Comparison of ENCODE assay signal across 25 cellular contexts in genomic region chr1:108960719-108961118, GRCh38.
"Had no signal": no experiment of that assay in that cellular context is flagged by ENCODE, and none has a peak within 500 bp of the region (broad histone marks: within the 10 kb centered on the region; RNA-seq: fewer than 3 reads in every experiment).

No MANE protein-coding gene starts in this region.

- H3K27ac Mint-ChIP-seq: activated CD4-positive, alpha-beta T cell treated with anti-CD3 and anti-CD28 coated beads, Interleukin-2, amount 10 ng/mL, durations not matched to agents 7 days and 5 days; activated CD8-positive, alpha-beta memory T cell treated with anti-CD3 and anti-CD28 coated beads, Interleukin-2, amount 10 ng/mL, durations not matched to agents 7 days and 5 days; activated CD8-positive, alpha-beta T cell treated with anti-CD3 and anti-CD28 coated beads for 36 hours; activated T-helper 1 cell treated with anti-CD3 and anti-CD28 coated beads, Interleukin-12 subunit alpha, Interleukin-12 subunit beta, Interleukin-2, Interleukin-4 antibody, amounts not matched to agents 30 ng/mL and 10 ng/mL and 1 ng/mL, durations not matched to agents 14 hours and 24 hours and 36 hours; stimulated activated naive CD8-positive, alpha-beta T cell treated with anti-CD3 and anti-CD28 coated beads, Interleukin-15, Interleukin-2, amounts not matched to agents 100 ng/mL and 50 ng/mL, for 24 hours; T-helper 1 cell treated with Interleukin-12 subunit alpha and Interleukin-12 subunit beta and Interleukin-4 antibody, amounts not matched to agents 30 μg/mL and 1 μg/mL, for 36 hours had no signal

- H3K9me3 Mint-ChIP-seq: activated CD8-positive, alpha-beta T cell treated with anti-CD3 and anti-CD28 coated beads for 36 hours; activated T-helper 1 cell treated with anti-CD3 and anti-CD28 coated beads, Interleukin-12 subunit alpha, Interleukin-12 subunit beta, Interleukin-2, Interleukin-4 antibody, amounts not matched to agents 30 ng/mL and 10 ng/mL and 1 ng/mL, durations not matched to agents 14 hours and 24 hours and 36 hours; naive B cell; stimulated activated naive CD8-positive, alpha-beta T cell treated with anti-CD3 and anti-CD28 coated beads, Interleukin-15, Interleukin-2, amounts not matched to agents 100 ng/mL and 50 ng/mL, for 24 hours had no signal

- H3K4me3 ChIP-seq: pancreas, tibial artery had no signal

- H3K4me1 ChIP-seq: foreskin keratinocyte had no signal

- H3K27me3 ChIP-seq: brain microvascular endothelial cell, foreskin keratinocyte, pancreas, tibial artery had no signal

- FAIRE-seq: kidney, pancreas, urothelium cell line had no signal

- H3K9me3 ChIP-seq: lower lobe of right lung, pancreas, tibial artery had no signal

- ATAC-seq: activated CD8-positive, alpha-beta T cell treated with anti-CD3 and anti-CD28 coated beads for 36 hours; foreskin keratinocyte; left lobe of liver; lower lobe of right lung; pancreas; right cardiac atrium had no signal

- H3K36me3 ChIP-seq: brain microvascular endothelial cell, pancreas had no signal

- H3K27me3 Mint-ChIP-seq: naive B cell had no signal

- DNase-seq: activated CD4-positive, alpha-beta T cell treated with anti-CD3 and anti-CD28 coated beads, Interleukin-2, amount 10 ng/mL, durations not matched to agents 7 days and 5 days; activated gamma-delta T cell; activated naive CD4-positive, alpha-beta T cell treated with anti-CD3 and anti-CD28 coated beads, Interleukin-2, amount 50 U/mL, for 16 hours; activated T-cell treated with anti-CD3 and anti-CD28 coated beads for 4 hours; aorta; brain microvascular endothelial cell; caudate nucleus; effector memory CD4-positive, alpha-beta T cell; foreskin keratinocyte; kidney; lower lobe of right lung; mesendoderm; naive B cell; pancreas; right cardiac atrium; stimulated activated CD4-positive, alpha-beta T cell treated with anti-CD3 and anti-CD28 coated beads, Interleukin-1b, Interleukin-23, amount 100 ng/mL, for 48 hours; substantia nigra; tibial artery had no signal

- H3K4me3 Mint-ChIP-seq: activated CD4-positive, alpha-beta T cell treated with anti-CD3 and anti-CD28 coated beads, Interleukin-2, amount 10 ng/mL, durations not matched to agents 7 days and 5 days; activated CD8-positive, alpha-beta memory T cell treated with anti-CD3 and anti-CD28 coated beads, Interleukin-2, amount 10 ng/mL, durations not matched to agents 7 days and 5 days; activated CD8-positive, alpha-beta T cell treated with anti-CD3 and anti-CD28 coated beads for 36 hours; activated T-helper 1 cell treated with anti-CD3 and anti-CD28 coated beads, Interleukin-12 subunit alpha, Interleukin-12 subunit beta, Interleukin-2, Interleukin-4 antibody, amounts not matched to agents 30 ng/mL and 10 ng/mL and 1 ng/mL, durations not matched to agents 14 hours and 24 hours and 36 hours; stimulated activated naive CD8-positive, alpha-beta T cell treated with anti-CD3 and anti-CD28 coated beads, Interleukin-15, Interleukin-2, amounts not matched to agents 100 ng/mL and 50 ng/mL, for 24 hours; T-helper 1 cell treated with Interleukin-12 subunit alpha and Interleukin-12 subunit beta and Interleukin-4 antibody, amounts not matched to agents 30 μg/mL and 1 μg/mL, for 36 hours had no signal

- H3K27ac ChIP-seq: brain microvascular endothelial cell, foreskin keratinocyte, lower lobe of right lung, pancreas, tibial artery had no signal
